8 cellular contexts compared by ENCODE assay signal in genomic region chr11:68031136-68031459, GRCh38. TPM values are rescaled to one million over a fixed set of nuclear protein-coding genes. Genes with fewer than 3 reads are reported as not detected.
DNase-seq lines count a peak whose midpoint lies in the region; ATAC-seq and TF ChIP-seq lines count a peak whose summit lies in the region.

No MANE protein-coding gene starts in this region.

- no peaks in the 10 kb centered on the region for H3K27me3 ChIP-seq in CD8-positive, alpha-beta T cell (ENCODE audit: insufficient read depth, low read length)
- H3K27me3 ChIP-seq in PC-3 (ENCODE audit: low read length) (no peaks in the 10 kb centered on the region), endocrine pancreas (ENCODE audit: control insufficient read depth, insufficient read depth, low read length) (no peaks in the 10 kb centered on the region)

- peaks cover 15% of the 10 kb centered on the region for H3K4me1 ChIP-seq in CD8-positive, alpha-beta T cell (ENCODE audit: insufficient read depth, low read length)
- H3K4me1 ChIP-seq in PC-3 (ENCODE audit: insufficient read depth, low read length), result peaks cover 44% of the 10 kb centered on the region
- H3K4me1 ChIP-seq in endocrine pancreas (ENCODE audit: control insufficient read depth, insufficient read depth, low read length), result no peaks in the 10 kb centered on the region

- no peaks in the 10 kb centered on the region for H3K27me3 Mint-ChIP-seq in CD8-positive, alpha-beta T cell (ENCODE audit: low read depth)
- H3K27me3 Mint-ChIP-seq in natural killer cell treated with Interleukin-12 subunit alpha and Interleukin-12 subunit beta and Interleukin-15 and Interleukin-18, amount 100 ng/mL, for 72 hours, result no peaks in the 10 kb centered on the region

- peaks cover 16% of the 10 kb centered on the region for H3K4me1 Mint-ChIP-seq in CD8-positive, alpha-beta T cell (ENCODE audit: low read depth)
- H3K4me1 Mint-ChIP-seq in natural killer cell treated with Interleukin-12 subunit alpha and Interleukin-12 subunit beta and Interleukin-15 and Interleukin-18, amount 100 ng/mL, for 72 hours (ENCODE audit: low read depth in 2 of 2), result peaks cover 12 to 28% of the 10 kb centered on the region in 2 donors

- H2AFZ ChIP-seq in PC-3 (ENCODE audit: low read length), result peak overlapping the region; percentile 68

- TF ChIP-seq CTCF in CD8-positive, alpha-beta T cell (IDR thresholded peaks at IDR 0.05), result no peak
- no peak for TF ChIP-seq CTCF in PC-3 (conservative IDR thresholded peaks at IDR 0.05; ENCODE audit: low read depth, low read length)

- H3K36me3 ChIP-seq in CD8-positive, alpha-beta T cell (ENCODE audit: insufficient read depth, low read length), result peaks cover 12% of the 10 kb centered on the region
- H3K36me3 ChIP-seq in PC-3 (ENCODE audit: low read depth, low read length), result peaks cover 10% of the 10 kb centered on the region
- H3K36me3 ChIP-seq in endocrine pancreas (ENCODE audit: control insufficient read depth, insufficient read depth, low read length), result peaks cover 3% of the 10 kb centered on the region

- peaks cover 51% of the 10 kb centered on the region for H3K79me2 ChIP-seq in PC-3 (ENCODE audit: low read length)

- H4K20me1 ChIP-seq in PC-3 (ENCODE audit: low read length), result no peaks in the 10 kb centered on the region

- H3K9me3 Mint-ChIP-seq in CD8-positive, alpha-beta T cell, result no peaks in the 10 kb centered on the region
- H3K9me3 Mint-ChIP-seq in natural killer cell treated with Interleukin-12 subunit alpha and Interleukin-12 subunit beta and Interleukin-15 and Interleukin-18, amount 100 ng/mL, for 72 hours, result no peaks in the 10 kb centered on the region

- CTCF ChIA-PET in CD8-positive, alpha-beta T cell (lab: Charles Lee), result no interaction called here
- CTCF ChIA-PET in PC-3 (lab: Charles Lee), result no interaction called here

- H3K4me2 ChIP-seq in PC-3 (ENCODE audit: low read length), result peak overlapping the region; percentile 96

- TSS peak; percentile 37 for BruUV-seq in PC-3 (replicated peaks; lab: Mats Ljungman, UMichigan)

- H3K9ac ChIP-seq in PC-3 (ENCODE audit: low read length) (peak overlapping the region; percentile 96), endocrine pancreas (ENCODE audit: control insufficient read depth, insufficient read depth, low read length) (peak overlapping the region; percentile 99)

- no peaks in the 10 kb centered on the region for H3K9me3 ChIP-seq in CD8-positive, alpha-beta T cell (ENCODE audit: low read length)
- H3K9me3 ChIP-seq in PC-3 (ENCODE audit: low read length) (no peaks in the 10 kb centered on the region), endocrine pancreas (ENCODE audit: control insufficient read depth, low read length) (no peaks in the 10 kb centered on the region)

- no peak for ATAC-seq in CD8-positive, alpha-beta T cell
- ATAC-seq in PC-3 (no peak), HG03139 (IDR thresholded peaks at IDR 0.05; ENCODE audit: unreplicated experiment) (no peak)
- ATAC-seq in natural killer cell treated with Interleukin-12 subunit alpha and Interleukin-12 subunit beta and Interleukin-15 and Interleukin-18, amount 100 ng/mL, for 72 hours, result no peak

- peaks cover 8% of the 10 kb centered on the region for H3F3A ChIP-seq in PC-3 (ENCODE audit: low read length, unreplicated experiment)

- peaks cover 20% of the 10 kb centered on the region for H3K36me3 Mint-ChIP-seq in CD8-positive, alpha-beta T cell
- H3K36me3 Mint-ChIP-seq in natural killer cell treated with Interleukin-12 subunit alpha and Interleukin-12 subunit beta and Interleukin-15 and Interleukin-18, amount 100 ng/mL, for 72 hours, result no peaks in the 10 kb centered on the region

- DNase-seq in CD8-positive, alpha-beta T cell, result peak in 1 of 7 experiments; percentile 38
- DNase-seq in PC-3, result no peak
- no peak for DNase-seq in natural killer cell treated with Interleukin-12 subunit alpha and Interleukin-12 subunit beta and Interleukin-15 and Interleukin-18, amount 100 ng/mL, for 72 hours (ENCODE audit: low spot score)
- no peak for DNase-seq in epidermal melanocyte (ENCODE audit: insufficient read length, low spot score)
- DNase-seq in NK-92 treated with Interleukin-12 subunit alpha and Interleukin-12 subunit beta, amount 100 ng/mL, for 24 hours (lab: John Stamatoyannopoulos, UW), result no peak
- no peak for DNase-seq in GM19240 (ENCODE audit: insufficient read length, low spot score)

- POLR2A ChIA-PET in CD8-positive, alpha-beta T cell (lab: Charles Lee), result interaction anchor here (1.4 kb wide), 2 partner anchors 8 to 10 kb away, joined by 4 to 5 read pairs; partner anchors contain the start of gene TCIRG1
- POLR2A ChIA-PET in PC-3 (lab: Charles Lee; ENCODE audit: unreplicated experiment), result interaction anchor here (0.5 kb wide), 1 partner anchor 225 kb away, joined by 3 read pairs; no protein-coding TSS in a partner anchor

- H3K4me3 ChIP-seq in CD8-positive, alpha-beta T cell (ENCODE audit: low read depth, low read length), result peak overlapping the region; percentile 73
- H3K4me3 ChIP-seq in PC-3 (ENCODE audit: low read length) (peak overlapping the region; percentile 91), endocrine pancreas (ENCODE audit: control insufficient read depth, insufficient read depth, low read length) (peak overlapping the region; percentile 56)

- intact Hi-C loops in CD8-positive, alpha-beta T cell (cut with DNase I, micrococcal nuclease), result loop anchor here (2.0 to 5.0 kb wide), 3 partner anchors 90 to 914 kb away; partner anchors contain the start of genes CHKA (in 1 of the 2), KDM2A (in 1 of the 2) and PPP6R3 (in 1 of the 2)
- intact Hi-C loops in PC-3 (cut with micrococcal nuclease), result no loop called here

- H3K27ac ChIP-seq in CD8-positive, alpha-beta T cell (ENCODE audit: low read depth, low read length), result peak overlapping the region; percentile 71
- H3K27ac ChIP-seq in PC-3 (ENCODE audit: low read length), result peak overlapping the region; percentile 29

- peak overlapping the region; percentile 97 for H3K4me3 Mint-ChIP-seq in CD8-positive, alpha-beta T cell
- peak overlapping the region; percentile 87 for H3K4me3 Mint-ChIP-seq in natural killer cell treated with Interleukin-12 subunit alpha and Interleukin-12 subunit beta and Interleukin-15 and Interleukin-18, amount 100 ng/mL, for 72 hours

- H3K27ac Mint-ChIP-seq in CD8-positive, alpha-beta T cell, result peak overlapping the region; percentile 92
- H3K27ac Mint-ChIP-seq in natural killer cell treated with Interleukin-12 subunit alpha and Interleukin-12 subunit beta and Interleukin-15 and Interleukin-18, amount 100 ng/mL, for 72 hours, result peak overlapping the region; percentile 93 to 96

- no peaks in the 10 kb centered on the region for H3K9me2 ChIP-seq in PC-3 (replicated peaks; ENCODE audit: low read length)

RNA-seq across cellular contexts. Expression of gene NDUFS8, which starts 0.6 kb away (rescaled TPM):
- total RNA-seq in CD8-positive, alpha-beta T cell, result 10 to 100 TPM; 59.4 to 63.2 TPM
- total RNA-seq in PC-3 (2014; rRNA removed), result 560 and 576 TPM in 2 replicates
- 100 to 1,000 TPM; 124 to 143 TPM for total RNA-seq in natural killer cell treated with Interleukin-12 subunit alpha and Interleukin-12 subunit beta and Interleukin-15 and Interleukin-18, amount 100 ng/mL, for 72 hours

RNA-seq across cellular contexts. Expression of gene TCIRG1, which starts 7.7 kb away (rescaled TPM):
- total RNA-seq in CD8-positive, alpha-beta T cell, result 100 to 1,000 TPM; 153 to 154 TPM
- total RNA-seq in PC-3 (2014; rRNA removed), result 183 and 203 TPM in 2 replicates
- total RNA-seq in natural killer cell treated with Interleukin-12 subunit alpha and Interleukin-12 subunit beta and Interleukin-15 and Interleukin-18, amount 100 ng/mL, for 72 hours, result 100 to 1,000 TPM; 354 to 380 TPM

RNA-seq across cellular contexts. Expression of gene ALDH3B1, which starts 21.0 kb away (rescaled TPM):
- total RNA-seq in CD8-positive, alpha-beta T cell, result not detected
- 26.0 and 28.1 TPM in 2 replicates for total RNA-seq in PC-3 (2014; rRNA removed)
- total RNA-seq in natural killer cell treated with Interleukin-12 subunit alpha and Interleukin-12 subunit beta and Interleukin-15 and Interleukin-18, amount 100 ng/mL, for 72 hours, result under 1 TPM; 0.25 to 0.98 TPM

RNA-seq across cellular contexts. Expression of gene UNC93B1, which starts 27.2 kb away (rescaled TPM):
- total RNA-seq in CD8-positive, alpha-beta T cell, result 10 to 100 TPM; 14.4 to 15.6 TPM
- total RNA-seq in PC-3 (2014; rRNA removed), result 66.8 and 77.0 TPM in 2 replicates
- total RNA-seq in natural killer cell treated with Interleukin-12 subunit alpha and Interleukin-12 subunit beta and Interleukin-15 and Interleukin-18, amount 100 ng/mL, for 72 hours, result 10 to 100 TPM; 13.5 to 13.6 TPM

Comparison
In these comparisons a context has a peak if more than half of its experiments do, and no peak if none do; other contexts are left out.
1. RNA of gene ALDH3B1, which starts 21.0 kb away (total RNA-seq): 26.0 to 28.1 TPM in PC-3; 0.25 to 0.98 TPM in natural killer cell treated with Interleukin-12 subunit alpha and Interleukin-12 subunit beta and Interleukin-15 and Interleukin-18, amount 100 ng/mL, for 72 hours and not detected in CD8-positive, alpha-beta T cell; every median in the first group is over 10 times any median in the second.
2. Peak in every context shown above with its lines, with median percentiles within 50 percentile points of each other: H3K4me3 ChIP-seq.